33 cellular contexts compared by ENCODE assay signal in the genomic region with DNA sequence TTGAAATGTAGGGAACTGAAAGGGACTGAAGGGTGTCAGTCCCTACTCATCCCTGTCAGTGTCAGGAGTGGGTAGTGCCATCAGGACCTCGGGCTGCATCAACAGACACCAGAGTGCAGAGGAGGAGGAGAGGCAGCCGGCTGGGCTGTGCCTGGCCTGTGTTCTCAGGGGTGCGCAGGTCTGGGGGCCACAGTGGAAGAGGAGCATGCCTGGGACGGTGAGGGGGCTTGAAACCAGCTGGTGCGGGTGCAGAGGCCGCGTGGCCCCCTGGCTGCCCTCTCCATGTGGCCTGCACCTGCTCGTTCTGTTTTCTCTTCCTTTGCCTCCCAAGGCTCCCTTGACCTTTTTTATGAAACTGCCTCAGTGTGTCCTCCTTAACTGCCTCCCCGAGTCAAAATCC. TPM values are rescaled to one million over a fixed set of nuclear protein-coding genes. Genes with fewer than 3 reads are reported as not detected.
"Had no signal": no experiment of that assay in that cellular context is flagged by ENCODE, and none has a peak within 500 bp of the region (broad histone marks: within the 10 kb centered on the region; RNA-seq: fewer than 3 reads in every experiment).

No MANE protein-coding gene starts in this region.

- H3K4me3 Mint-ChIP-seq: activated CD4-positive, alpha-beta memory T cell treated with anti-CD3 and anti-CD28 coated beads, Interleukin-2, amount 10 ng/mL, durations not matched to agents 7 days and 5 days; activated CD4-positive, alpha-beta T cell treated with anti-CD3 and anti-CD28 coated beads, Interleukin-2, amount 10 ng/mL, durations not matched to agents 7 days and 5 days; activated naive CD4-positive, alpha-beta T cell treated with anti-CD3 and anti-CD28 coated beads, Interleukin-2, amount 10 ng/mL, durations not matched to agents 7 days and 5 days; activated naive CD8-positive, alpha-beta T cell treated with anti-CD3 and anti-CD28 coated beads, Interleukin-2, amount 10 ng/mL, durations not matched to agents 7 days and 5 days; activated T-cell treated with anti-CD3 and anti-CD28 coated beads, Interleukin-2, amount 50 U/mL, for 24 hours; activated T-cell treated with anti-CD3 and anti-CD28 coated beads, Interleukin-2, amount 50 U/mL, for 72 hours; brain; central memory CD8-positive, alpha-beta T cell; dendritic cell treated with granulocyte-macrophage colony-stimulating factor and Interleukin-4, amounts not matched to agents 40 ng/mL and 50 ng/mL, for 4 days; WTC11 had no signal

- H3K4me1 ChIP-seq: ascending aorta, breast epithelium, foreskin keratinocyte had no signal

- H3K4me1 Mint-ChIP-seq: activated CD4-positive, alpha-beta memory T cell treated with anti-CD3 and anti-CD28 coated beads, Interleukin-2, amount 10 ng/mL, durations not matched to agents 7 days and 5 days; activated CD4-positive, alpha-beta T cell treated with anti-CD3 and anti-CD28 coated beads, Interleukin-2, amount 10 ng/mL, durations not matched to agents 7 days and 5 days; activated naive CD4-positive, alpha-beta T cell treated with anti-CD3 and anti-CD28 coated beads, Interleukin-2, amount 10 ng/mL, durations not matched to agents 7 days and 5 days; activated naive CD8-positive, alpha-beta T cell treated with anti-CD3 and anti-CD28 coated beads, Interleukin-2, amount 10 ng/mL, durations not matched to agents 7 days and 5 days; brain; central memory CD8-positive, alpha-beta T cell had no signal

- H3K36me3 ChIP-seq: ascending aorta, gastrocnemius medialis had no signal

- H3K27me3 ChIP-seq: ascending aorta, breast epithelium, cardiac muscle cell, dorsolateral prefrontal cortex, esophagus muscularis mucosa, gastrocnemius medialis had no signal

- H3K4me3 ChIP-seq: ascending aorta, breast epithelium, cardiac muscle cell, coronary artery, dorsolateral prefrontal cortex, esophagus muscularis mucosa, gastrocnemius medialis had no signal

- H3K27ac ChIP-seq: ascending aorta, breast epithelium, cardiac muscle cell, coronary artery, dorsolateral prefrontal cortex, esophagus muscularis mucosa, foreskin keratinocyte, VCaP had no signal

- H3K9me3 ChIP-seq: ascending aorta, gastrocnemius medialis had no signal

- FAIRE-seq: TTC549 had no signal

- H3K27ac Mint-ChIP-seq: activated CD4-positive, alpha-beta memory T cell treated with anti-CD3 and anti-CD28 coated beads, Interleukin-2, amount 10 ng/mL, durations not matched to agents 7 days and 5 days; activated CD4-positive, alpha-beta T cell treated with anti-CD3 and anti-CD28 coated beads, Interleukin-2, amount 10 ng/mL, durations not matched to agents 7 days and 5 days; activated naive CD4-positive, alpha-beta T cell treated with anti-CD3 and anti-CD28 coated beads, Interleukin-2, amount 10 ng/mL, durations not matched to agents 7 days and 5 days; activated naive CD4-positive, alpha-beta T cell treated with anti-CD3 and anti-CD28 coated beads, Interleukin-2, amount 50 U/mL, for 72 hours; activated naive CD8-positive, alpha-beta T cell treated with anti-CD3 and anti-CD28 coated beads, Interleukin-2, amount 10 ng/mL, durations not matched to agents 7 days and 5 days; activated T-cell treated with anti-CD3 and anti-CD28 coated beads, Interleukin-2, amount 50 U/mL, for 24 hours; activated T-cell treated with anti-CD3 and anti-CD28 coated beads, Interleukin-2, amount 50 U/mL, for 72 hours; dendritic cell treated with granulocyte-macrophage colony-stimulating factor and Interleukin-4, amounts not matched to agents 40 ng/mL and 50 ng/mL, for 4 days; WTC11 had no signal

- ATAC-seq: activated naive CD4-positive, alpha-beta T cell treated with anti-CD3 and anti-CD28 coated beads, Interleukin-2, amount 50 U/mL, for 72 hours; activated T-cell treated with anti-CD3 and anti-CD28 coated beads, Interleukin-2, amount 50 U/mL, for 72 hours; foreskin keratinocyte; gastrocnemius medialis; WTC11 had no signal

- H3K27me3 Mint-ChIP-seq: activated CD4-positive, alpha-beta memory T cell treated with anti-CD3 and anti-CD28 coated beads, Interleukin-2, amount 10 ng/mL, durations not matched to agents 7 days and 5 days; activated CD4-positive, alpha-beta T cell treated with anti-CD3 and anti-CD28 coated beads, Interleukin-2, amount 10 ng/mL, durations not matched to agents 7 days and 5 days; activated naive CD4-positive, alpha-beta T cell treated with anti-CD3 and anti-CD28 coated beads, Interleukin-2, amount 10 ng/mL, durations not matched to agents 7 days and 5 days; activated naive CD8-positive, alpha-beta T cell treated with anti-CD3 and anti-CD28 coated beads, Interleukin-2, amount 10 ng/mL, durations not matched to agents 7 days and 5 days; activated T-cell treated with anti-CD3 and anti-CD28 coated beads, Interleukin-2, amount 50 U/mL, for 24 hours had no signal

- H3K9me3 Mint-ChIP-seq: activated CD4-positive, alpha-beta memory T cell treated with anti-CD3 and anti-CD28 coated beads, Interleukin-2, amount 10 ng/mL, durations not matched to agents 7 days and 5 days; activated CD4-positive, alpha-beta T cell treated with anti-CD3 and anti-CD28 coated beads, Interleukin-2, amount 10 ng/mL, durations not matched to agents 7 days and 5 days; activated T-cell treated with anti-CD3 and anti-CD28 coated beads, Interleukin-2, amount 50 U/mL, for 24 hours; central memory CD8-positive, alpha-beta T cell; dendritic cell treated with granulocyte-macrophage colony-stimulating factor and Interleukin-4, amounts not matched to agents 40 ng/mL and 50 ng/mL, for 4 days had no signal

- H3K36me3 Mint-ChIP-seq: activated naive CD4-positive, alpha-beta T cell treated with anti-CD3 and anti-CD28 coated beads, Interleukin-2, amount 10 ng/mL, durations not matched to agents 7 days and 5 days; activated naive CD8-positive, alpha-beta T cell treated with anti-CD3 and anti-CD28 coated beads, Interleukin-2, amount 10 ng/mL, durations not matched to agents 7 days and 5 days had no signal

- DNase-seq: activated CD4-positive, alpha-beta memory T cell treated with anti-CD3 and anti-CD28 coated beads, Interleukin-2, amount 10 ng/mL, durations not matched to agents 7 days and 5 days; activated CD4-positive, alpha-beta T cell treated with anti-CD3 and anti-CD28 coated beads for 1 hour; activated CD4-positive, alpha-beta T cell treated with anti-CD3 and anti-CD28 coated beads for 4 hours; activated CD4-positive, alpha-beta T cell treated with anti-CD3 and anti-CD28 coated beads, Interleukin-2, amount 10 ng/mL, durations not matched to agents 7 days and 5 days; activated CD4-positive, alpha-beta T cell treated with anti-CD3 and anti-CD28 coated beads, Interleukin-2, amount 50 U/mL, for 4 hours; activated CD8-positive, alpha-beta memory T cell treated with anti-CD3 and anti-CD28 coated beads, Interleukin-2, amount 50 U/mL, for 48 hours; activated gamma-delta T cell; activated naive CD4-positive, alpha-beta T cell; activated naive CD4-positive, alpha-beta T cell treated with anti-CD3 and anti-CD28 coated beads, Interleukin-2, amount 10 ng/mL, durations not matched to agents 7 days and 5 days; activated naive CD8-positive, alpha-beta T cell treated with anti-CD3 and anti-CD28 coated beads, Interleukin-2, amount 10 ng/mL, durations not matched to agents 7 days and 5 days; activated T-cell treated with anti-CD3 and anti-CD28 coated beads for 4 hours; activated T-cell treated with anti-CD3 and anti-CD28 coated beads, Interleukin-2, amount 50 U/mL, for 24 hours; activated T-cell treated with anti-CD3 and anti-CD28 coated beads, Interleukin-2, amount 50 U/mL, for 72 hours; dorsolateral prefrontal cortex; effector memory CD4-positive, alpha-beta T cell; erythroblast; foreskin keratinocyte; gastrocnemius medialis; glutamatergic neuron; T-helper 2 cell had no signal

RNA-seq across cellular contexts. Expression of gene NTSR2, which starts 41.3 kb away (rescaled TPM):
- total RNA-seq: activated CD4-positive, alpha-beta memory T cell treated with anti-CD3 and anti-CD28 coated beads, Interleukin-2, amount 10 ng/mL, durations not matched to agents 7 days and 5 days; activated CD4-positive, alpha-beta T cell treated with anti-CD3 and anti-CD28 coated beads, Interleukin-2, amount 10 ng/mL, durations not matched to agents 7 days and 5 days; activated naive CD4-positive, alpha-beta T cell treated with anti-CD3 and anti-CD28 coated beads, Interleukin-2, amount 50 U/mL, for 72 hours; activated naive CD8-positive, alpha-beta T cell treated with anti-CD3 and anti-CD28 coated beads, Interleukin-2, amount 10 ng/mL, durations not matched to agents 7 days and 5 days; activated T-cell treated with anti-CD3 and anti-CD28 coated beads, Interleukin-2, amount 50 U/mL, for 72 hours; ascending aorta; cardiac muscle cell; esophagus muscularis mucosa; foreskin keratinocyte; T-helper 1 cell treated with Interleukin-12 subunit alpha and Interleukin-12 subunit beta and Interleukin-4 antibody, amounts not matched to agents 30 ng/mL and 1 ng/mL, for 36 hours; WTC11 had no signal
- polyA plus RNA-seq: cardiac muscle cell, foreskin keratinocyte had no signal
